29 cellular contexts compared by ENCODE assay signal in the genomic region with DNA sequence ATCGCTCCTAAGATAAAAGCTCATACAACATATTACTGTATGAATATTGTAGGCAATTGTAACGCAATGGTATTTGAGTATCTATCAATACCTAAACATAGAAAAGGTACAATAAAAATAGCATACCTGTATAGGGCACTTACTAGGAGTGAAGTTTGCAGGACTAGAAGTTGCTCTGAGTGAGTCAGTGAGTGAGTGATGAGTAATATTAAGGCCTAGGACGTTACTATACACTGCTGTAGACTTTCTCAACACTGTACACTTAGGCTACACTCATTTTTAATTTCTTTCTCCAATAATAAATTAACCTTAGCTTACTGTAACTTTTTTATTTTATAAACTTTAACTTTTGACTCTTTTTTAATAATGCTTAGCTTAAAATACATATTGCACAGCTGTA.
"Had no signal": no experiment of that assay in that cellular context is flagged by ENCODE, and none has a peak within 500 bp of the region (broad histone marks: within the 10 kb centered on the region; RNA-seq: fewer than 3 reads in every experiment).

No MANE protein-coding gene starts in this region.

- H3K27ac ChIP-seq: coronary artery, esophagus squamous epithelium, gastroesophageal sphincter, heart right ventricle, lower lobe of right lung, ovary, right lobe of liver, suprapubic skin, transverse colon, upper lobe of right lung, uterus had no signal

- H3K4me1 ChIP-seq: esophagus squamous epithelium, gastroesophageal sphincter, heart right ventricle, lower lobe of right lung, right lobe of liver, suprapubic skin, transverse colon, upper lobe of right lung, uterus had no signal

- H3K4me3 ChIP-seq: coronary artery, esophagus squamous epithelium, gastroesophageal sphincter, heart right ventricle, lower lobe of right lung, ovary, right lobe of liver, suprapubic skin, transverse colon, upper lobe of right lung, uterus had no signal

- H3K36me3 ChIP-seq: esophagus squamous epithelium, gastroesophageal sphincter, heart right ventricle, lower lobe of right lung, ovary, right lobe of liver, suprapubic skin, transverse colon, upper lobe of right lung, uterus had no signal

- ATAC-seq: gastroesophageal sphincter; heart right ventricle; left ventricle myocardium superior; lower lobe of right lung; natural killer cell; right lobe of liver; stimulated activated naive CD8-positive, alpha-beta T cell treated with anti-CD3 and anti-CD28 coated beads, Interleukin-15, amount 100 ng/mL, for 72 hours; upper lobe of right lung had no signal

- DNase-seq: dermis blood vessel endothelial cell; effector memory CD4-positive, alpha-beta T cell; erythroblast; esophagus squamous epithelium; glutamatergic neuron; heart right ventricle; hippocampal formation; islet precursor cell; kidney glomerular epithelial cell; left ventricle myocardium superior; lower lobe of right lung; natural killer cell; occipital lobe; ovary; posterior cingulate gyrus; retina; right lobe of liver; small intestine; stimulated activated CD4-positive, alpha-beta T cell treated with anti-CD3 and anti-CD28 coated beads, Interleukin-15, amount 100 ng/mL, for 24 hours; stimulated activated CD4-positive, alpha-beta T cell treated with anti-CD3 and anti-CD28 coated beads, Interleukin-2, amount 100 ng/mL, for 48 hours; stimulated activated CD8-positive, alpha-beta memory T cell treated with anti-CD3 and anti-CD28 coated beads, Interleukin-4, amount 100 ng/mL, for 48 hours; stimulated activated naive CD4-positive, alpha-beta T cell; stimulated activated naive CD8-positive, alpha-beta T cell treated with anti-CD3 and anti-CD28 coated beads, Interleukin-15, amount 100 ng/mL, for 72 hours; transverse colon; upper lobe of right lung; uterus had no signal

- H3K9me3 ChIP-seq: esophagus squamous epithelium, gastroesophageal sphincter, heart right ventricle, lower lobe of right lung, ovary, right lobe of liver, suprapubic skin, transverse colon, upper lobe of right lung, uterus had no signal

- H3K27me3 ChIP-seq: esophagus squamous epithelium, gastroesophageal sphincter, heart right ventricle, ovary, right lobe of liver, suprapubic skin, transverse colon, upper lobe of right lung, uterus had no signal
